ENCODE assay signal across 11 cellular contexts in genomic region chr3:58628823-58629562, GRCh38. TPM values are rescaled to one million over a fixed set of nuclear protein-coding genes. Genes with fewer than 3 reads are reported as not detected.
DNase-seq lines count a peak whose midpoint lies in the region; ATAC-seq lines count a peak whose summit lies in the region.
"Had no signal": no experiment of that assay in that cellular context is flagged by ENCODE, and none has a peak within 500 bp of the region (broad histone marks: within the 10 kb centered on the region; RNA-seq: fewer than 3 reads in every experiment).

No MANE protein-coding gene starts in this region.

- H3K14ac ChIP-seq in trophoblast cell (ENCODE audit: low read length), result no peak overlapping the region

- no peak overlapping the region for H4K12ac ChIP-seq in trophoblast cell (ENCODE audit: low read depth, low read length)

- H3K4me2 ChIP-seq in trophoblast cell (ENCODE audit: low read length), result no peak overlapping the region

- H2BK5ac ChIP-seq in trophoblast cell (ENCODE audit: low read depth, low read length, poor library complexity), result no peak overlapping the region

- ATAC-seq in sciatic nerve, result peak; percentile 88
- no peak for ATAC-seq in HG03521 (IDR thresholded peaks at IDR 0.05; ENCODE audit: unreplicated experiment)
- no peak for ATAC-seq in activated CD8-positive, alpha-beta T cell treated with anti-CD3 and anti-CD28 coated beads, Interleukin-2, amount 10 ng/mL, durations not matched to agents 7 days and 5 days

- H4K8ac ChIP-seq in trophoblast cell (ENCODE audit: low read depth, low read length), result no peak overlapping the region

- WGBS in trophoblast cell (ENCODE audit: extremely low coverage, insufficient coverage, insufficient read length), result no CpG with 5 or more reads among the region's 13 CpGs

- H3K36me3 ChIP-seq in trophoblast cell (ENCODE audit: control insufficient read depth in 1 of 2, insufficient read depth in 2 of 2, low read length in 2 of 2), result no peaks in the 10 kb centered on the region
- H3K36me3 ChIP-seq: neutrophil had no signal

- no peak overlapping the region for H3K4me3 Mint-ChIP-seq in activated CD8-positive, alpha-beta T cell treated with anti-CD3 and anti-CD28 coated beads, Interleukin-2, amount 10 ng/mL, durations not matched to agents 7 days and 5 days
- H3K4me3 Mint-ChIP-seq: WTC11 had no signal

- DNase-seq in G401 (ENCODE audit: low spot score) (peak; percentile 44), T1000 (lab: John Stamatoyannopoulos, UW) (peak; percentile 15), glomerular endothelial cell (ENCODE audit: extremely low read depth, low read depth, low spot score) (peak; percentile 94), sciatic nerve (ENCODE audit: low spot score) (peak; percentile 74), trophoblast cell (no peak), 8988T (no peak)
- no peak for DNase-seq in activated CD8-positive, alpha-beta T cell treated with anti-CD3 and anti-CD28 coated beads, Interleukin-2, amount 10 ng/mL, durations not matched to agents 7 days and 5 days
- DNase-seq: MM.1S had no signal

- H3K4me1 Mint-ChIP-seq in activated CD8-positive, alpha-beta T cell treated with anti-CD3 and anti-CD28 coated beads, Interleukin-2, amount 10 ng/mL, durations not matched to agents 7 days and 5 days (ENCODE audit: low read depth), result peaks cover 3% of the 10 kb centered on the region
- H3K4me1 Mint-ChIP-seq: WTC11 had no signal

- no peaks in the 10 kb centered on the region for H3K9me3 ChIP-seq in trophoblast cell (ENCODE audit: insufficient read depth, low read depth, low read length)
- H3K9me3 ChIP-seq: neutrophil had no signal

- H2AFZ ChIP-seq in trophoblast cell (ENCODE audit: insufficient read depth, low read length, poor library complexity), result no peak overlapping the region

- H3K27ac ChIP-seq in trophoblast cell (ENCODE audit: low read depth, low read length), result no peak overlapping the region
- H3K27ac ChIP-seq: neutrophil had no signal

- no peak overlapping the region for H2BK12ac ChIP-seq in trophoblast cell (ENCODE audit: low read length)

- H2BK120ac ChIP-seq in trophoblast cell (ENCODE audit: insufficient read depth, low read length, poor library complexity), result no peak overlapping the region

- no peak overlapping the region for H3K4ac ChIP-seq in trophoblast cell (ENCODE audit: low read depth, low read length)

- no peaks in the 10 kb centered on the region for H3K27me3 Mint-ChIP-seq in activated CD8-positive, alpha-beta T cell treated with anti-CD3 and anti-CD28 coated beads, Interleukin-2, amount 10 ng/mL, durations not matched to agents 7 days and 5 days (ENCODE audit: low read depth)

- in situ Hi-C loops in G401 (cut with HindIII; ENCODE audit: low sequenced_read_pairs), result no loop called here

- no peaks in the 10 kb centered on the region for H3K79me1 ChIP-seq in trophoblast cell (ENCODE audit: low read length)

- H3K18ac ChIP-seq in trophoblast cell (ENCODE audit: low read length), result no peak overlapping the region

- H3K79me2 ChIP-seq in trophoblast cell (ENCODE audit: control insufficient read depth, insufficient read depth, low read length, poor library complexity), result no peaks in the 10 kb centered on the region

- intact Hi-C loops in sciatic nerve (cut with DNase I), result no loop called here

- no peaks in the 10 kb centered on the region for H3K27me3 ChIP-seq in trophoblast cell (ENCODE audit: insufficient read depth, low read length)
- H3K27me3 ChIP-seq: neutrophil had no signal

- no peak overlapping the region for H2AK5ac ChIP-seq in trophoblast cell (ENCODE audit: low read length)

- POLR2A ChIA-PET in activated CD8-positive, alpha-beta T cell treated with anti-CD3 and anti-CD28 coated beads, Interleukin-2, amount 10 ng/mL, durations not matched to agents 7 days and 5 days (lab: Charles Lee), result no interaction called here

- CTCF ChIA-PET in activated CD8-positive, alpha-beta T cell treated with anti-CD3 and anti-CD28 coated beads, Interleukin-2, amount 10 ng/mL, durations not matched to agents 7 days and 5 days (lab: Charles Lee), result interaction anchor here (1.1 to 1.8 kb wide), 3 partner anchors 134 to 323 kb away, joined by 3 to 5 read pairs (median 3); partner anchors contain the start of genes HTD2 and RPP14

- no peaks in the 10 kb centered on the region for H3K36me3 Mint-ChIP-seq in activated CD8-positive, alpha-beta T cell treated with anti-CD3 and anti-CD28 coated beads, Interleukin-2, amount 10 ng/mL, durations not matched to agents 7 days and 5 days (ENCODE audit: low read depth)
- H3K36me3 Mint-ChIP-seq: WTC11 had no signal

- H3K4me1 ChIP-seq in trophoblast cell (ENCODE audit: control insufficient read depth in 1 of 2, insufficient read depth in 2 of 2, low read length in 2 of 2), result no peaks in the 10 kb centered on the region

- H3K23ac ChIP-seq in trophoblast cell (ENCODE audit: low read length), result no peak overlapping the region

- H3K9me3 Mint-ChIP-seq in activated CD8-positive, alpha-beta T cell treated with anti-CD3 and anti-CD28 coated beads, Interleukin-2, amount 10 ng/mL, durations not matched to agents 7 days and 5 days (ENCODE audit: insufficient read depth), result no peaks in the 10 kb centered on the region
- H3K9me3 Mint-ChIP-seq: WTC11 had no signal

- H4K91ac ChIP-seq in trophoblast cell (ENCODE audit: low read depth, low read length), result no peak overlapping the region

- H3K4me3 ChIP-seq in trophoblast cell (ENCODE audit: low read depth, low read length), result no peak overlapping the region

- H3K9ac ChIP-seq in trophoblast cell (ENCODE audit: low read length), result no peak overlapping the region

- H3K27ac Mint-ChIP-seq in activated CD8-positive, alpha-beta T cell treated with anti-CD3 and anti-CD28 coated beads, Interleukin-2, amount 10 ng/mL, durations not matched to agents 7 days and 5 days, result no peak overlapping the region
- H3K27ac Mint-ChIP-seq: WTC11 had no signal

RNA-seq across cellular contexts. Expression of gene FAM3D, which starts 37.6 kb away (rescaled TPM):
- not detected in 2 replicates for total RNA-seq in G401 (2014; rRNA removed; shearing (Covaris generic))
- total RNA-seq in glomerular endothelial cell (0.18 and 1.4 TPM in 2 replicates), sciatic nerve (not detected)
- not detected for total RNA-seq in activated CD8-positive, alpha-beta T cell treated with anti-CD3 and anti-CD28 coated beads, Interleukin-2, amount 10 ng/mL, durations not matched to agents 7 days and 5 days
- not detected in 2 replicates for polyA plus RNA-seq in trophoblast cell (2013)

RNA-seq across cellular contexts. Expression of gene FAM107A, which starts 51.8 kb away (rescaled TPM):
- not detected in 2 replicates for total RNA-seq in G401 (2014; rRNA removed; shearing (Covaris generic))
- total RNA-seq in glomerular endothelial cell (48.2 and 74.4 TPM in 2 replicates), sciatic nerve (38.3 TPM)
- not detected for total RNA-seq in activated CD8-positive, alpha-beta T cell treated with anti-CD3 and anti-CD28 coated beads, Interleukin-2, amount 10 ng/mL, durations not matched to agents 7 days and 5 days
- not detected in 2 replicates for polyA plus RNA-seq in trophoblast cell (2013)

Comparison
In these comparisons a context has a peak if more than half of its experiments do, and no peak if none do; other contexts are left out.
1. DNase-seq: peak in G401 (single experiment), T1000 (single experiment), glomerular endothelial cell (single experiment) and sciatic nerve (single experiment); none in activated CD8-positive, alpha-beta T cell treated with anti-CD3 and anti-CD28 coated beads, Interleukin-2, amount 10 ng/mL, durations not matched to agents 7 days and 5 days (single experiment), trophoblast cell (0 of 2) and 8988T (single experiment).
2. RNA of gene FAM107A, which starts 51.8 kb away (total RNA-seq): 48.2 to 74.4 TPM in glomerular endothelial cell and 38.3 TPM in sciatic nerve (single experiment); not detected in G401 and not detected in activated CD8-positive, alpha-beta T cell treated with anti-CD3 and anti-CD28 coated beads, Interleukin-2, amount 10 ng/mL, durations not matched to agents 7 days and 5 days; every median in the first group is over 10 times any median in the second.